In genomic region chr5:180673371-180674252, GRCh38 we compare ENCODE assay signal across 14 cellular contexts. TPM values are rescaled to one million over a fixed set of nuclear protein-coding genes. Genes with fewer than 3 reads are reported as not detected.
A peak's percentile ranks its signal among the peaks of the same experiment; 100 is the strongest.
DNase-seq lines count a peak whose midpoint lies in the region; ATAC-seq, FAIRE-seq and TF ChIP-seq lines count a peak whose summit lies in the region.
"Had no signal": no experiment of that assay in that cellular context is flagged by ENCODE, and none has a peak within 500 bp of the region (broad histone marks: within the 10 kb centered on the region; RNA-seq: fewer than 3 reads in every experiment).

No MANE protein-coding gene starts in this region.

- H3K36me3 ChIP-seq in SK-N-SH (replicated peaks in 1 of 2; ENCODE audit: control insufficient read depth in 1 of 2, insufficient read depth in 2 of 2, low read length in 1 of 2) (no peaks in the 10 kb centered on the region), kidney (ENCODE audit: control insufficient read depth in 1 of 2, insufficient read depth in 2 of 2, low read length in 2 of 2) (no peaks in the 10 kb centered on the region), Peyer's patch (no peaks in the 10 kb centered on the region)
- H3K36me3 ChIP-seq: adrenal gland had no signal

- no peak for TF ChIP-seq RAD21 in SK-N-SH (IDR thresholded peaks at IDR 0.05; ENCODE audit: low read length)

- H3K4me3 ChIP-seq in SK-N-SH (ENCODE audit: low read depth in 2 of 2, low read length in 1 of 2) = no peak overlapping the region
- H3K4me3 ChIP-seq in kidney (ENCODE audit: low read length in 2 of 2) = no peak overlapping the region
- H3K4me3 ChIP-seq in Peyer's patch = peak overlapping the region in 1 of 4 donors; percentile 12
- H3K4me3 ChIP-seq: A549, adrenal gland had no signal

- H3K9me3 ChIP-seq in SK-N-SH = no peaks in the 10 kb centered on the region
- no peaks in the 10 kb centered on the region for H3K9me3 ChIP-seq in kidney (ENCODE audit: control insufficient read depth in 1 of 2, low read length in 2 of 2)
- H3K9me3 ChIP-seq in Peyer's patch = no peaks in the 10 kb centered on the region
- H3K9me3 ChIP-seq: A549, adrenal gland had no signal

- DNase-seq in SK-N-SH (peak; percentile 24), astrocyte of the hippocampus (ENCODE audit: low read depth, low spot score) (peak; percentile 10), kidney (peak; percentile 64), NCI-H1048 (lab: John Stamatoyannopoulos, UW) (no peak), Peyer's patch (no peak)
- no peak for DNase-seq in stimulated activated naive CD8-positive, alpha-beta T cell treated with anti-CD3 and anti-CD28 coated beads, Interleukin-15, Interleukin-2, amounts not matched to agents 100 U/mL and 50 U/mL, for 24 hours
- DNase-seq: activated CD4-positive, alpha-beta T cell treated with anti-CD3 and anti-CD28 coated beads, Interleukin-2, amount 50 U/mL, for 1 hour; adrenal gland; DMS79; NCI-H1417 treated with DMSO at 0.1 percent for 48 hours had no signal

- H3K9me2 ChIP-seq in SK-N-SH = no peaks in the 10 kb centered on the region

- no peak for ATAC-seq in SK-N-SH treated with all-trans-retinoic acid at 6 μM for 48 hours
- ATAC-seq in stimulated activated naive CD8-positive, alpha-beta T cell treated with anti-CD3 and anti-CD28 coated beads, Interleukin-15, Interleukin-2, amounts not matched to agents 100 U/mL and 50 U/mL, for 24 hours = peak; percentile 37
- ATAC-seq in HG02678 (IDR thresholded peaks at IDR 0.05; ENCODE audit: unreplicated experiment) = no peak
- ATAC-seq: A549; stimulated activated memory B cell treated with anti-CD40 and anti-IgM and Interleukin-4, amounts not matched to agents 10 μg/mL and 1 μg/mL and 100 μg/mL, for 72 hours had no signal

- H3K27ac ChIP-seq in SK-N-SH (ENCODE audit: low read depth in 2 of 2, low read length in 1 of 2) (no peak overlapping the region), kidney (ENCODE audit: low read depth in 2 of 2, low read length in 2 of 2) (no peak overlapping the region), Peyer's patch (no peak overlapping the region)
- H3K27ac ChIP-seq: A549, adrenal gland had no signal

- H3K4me1 ChIP-seq in SK-N-SH (ENCODE audit: control insufficient read depth in 1 of 2, insufficient read depth in 2 of 2, low read depth in 1 of 2, low read length in 1 of 2) = no peaks in the 10 kb centered on the region; a peak in 1 of 4 replicates
- no peaks in the 10 kb centered on the region for H3K4me1 ChIP-seq in kidney (ENCODE audit: control insufficient read depth in 1 of 2, insufficient read depth in 1 of 2, low read depth in 1 of 2, low read length in 2 of 2)
- H3K4me1 ChIP-seq in Peyer's patch = no peaks in the 10 kb centered on the region
- H3K4me1 ChIP-seq: A549, adrenal gland had no signal

- no peak for TF ChIP-seq EP300 in SK-N-SH (IDR thresholded peaks at IDR 0.05; ENCODE audit: borderline replicate concordance in 1 of 2, low read depth in 1 of 2, low read length in 1 of 2)

- no peak overlapping the region for H3K4me2 ChIP-seq in SK-N-SH
- H3K4me2 ChIP-seq: A549 had no signal

- no peak for FAIRE-seq in kidney (lab: Jason Lieb, UNC)
- FAIRE-seq: A549 had no signal

- CTCF ChIA-PET in SK-N-SH (lab: Yijun Ruan, JAX) = interaction anchor here (1.2 kb wide), 1 partner anchor 54 kb away, joined by 3 read pairs; no protein-coding TSS in a partner anchor

- H2AFZ ChIP-seq in SK-N-SH (ENCODE audit: low read depth) = no peak overlapping the region

- H3K9ac ChIP-seq in SK-N-SH (no peak overlapping the region), kidney (ENCODE audit: low read length in 2 of 2) (no peak overlapping the region)

- no peaks in the 10 kb centered on the region for H3F3A ChIP-seq in SK-N-SH (replicated peaks; ENCODE audit: insufficient read depth)

- TF ChIP-seq POLR2A in Peyer's patch (IDR thresholded peaks at IDR 0.05) = no peak

- no peaks in the 10 kb centered on the region for H4K20me1 ChIP-seq in SK-N-SH (ENCODE audit: insufficient read depth)

- POLR2A ChIA-PET in SK-N-SH (lab: Yijun Ruan, JAX) = no interaction called here

- WGBS in SK-N-SH (ENCODE audit: low lambda C conversion rate) = 16% methylated on average over 20 of the region's 77 CpGs

- H3K27me3 ChIP-seq in SK-N-SH (ENCODE audit: insufficient read depth) (peaks cover 19% of the 10 kb centered on the region), Peyer's patch (peaks cover 0 to 7% of the 10 kb centered on the region in 2 donors)

- no peaks in the 10 kb centered on the region for H3K79me2 ChIP-seq in SK-N-SH (ENCODE audit: insufficient read depth)

- intact Hi-C loops in kidney (cut with DNase I) = no loop called here

- TF ChIP-seq CTCF in SK-N-SH (IDR thresholded peaks at IDR 0.05) (no peak), kidney (IDR thresholded peaks at IDR 0.05; ENCODE audit: borderline replicate concordance, extremely low read depth, insufficient read depth) (no peak), Peyer's patch (IDR thresholded peaks at IDR 0.05) (no peak)

TF ChIP-seq in SK-N-SH, 30 proteins besides CTCF, POLR2A, EP300 and RAD21 (continues in another document):
- no peak for TF ChIP-seq ELF1 (IDR thresholded peaks at IDR 0.05)
- TF ChIP-seq ZBTB33 (IDR thresholded peaks at IDR 0.05; ENCODE audit: borderline replicate concordance, low read depth) = no peak
- no peak for TF ChIP-seq NFIC (IDR thresholded peaks at IDR 0.05; ENCODE audit: borderline replicate concordance)
- TF ChIP-seq RCOR1 (IDR thresholded peaks at IDR 0.05; ENCODE audit: low read length) = no peak
- TF ChIP-seq CHD2 (IDR thresholded peaks at IDR 0.05; ENCODE audit: low read length, partially characterized antibody) = no peak
- TF ChIP-seq TAF1 (IDR thresholded peaks at IDR 0.05; ENCODE audit: borderline replicate concordance, low read depth, low read length) = no peak
- no peak for TF ChIP-seq RFX5 (IDR thresholded peaks at IDR 0.05; ENCODE audit: low read length)
- TF ChIP-seq POLR2AphosphoS5 (IDR thresholded peaks at IDR 0.05; ENCODE audit: low read depth, low read length) = no peak
- no peak for TF ChIP-seq YY1 (IDR thresholded peaks at IDR 0.05; ENCODE audit: low read depth)
- no peak for TF ChIP-seq TCF12 (IDR thresholded peaks at IDR 0.05)

TF ChIP-seq in SK-N-SH treated with all-trans-retinoic acid at 6 μM for 48 hours, 23 proteins besides CTCF, POLR2A, EP300 and RAD21:
- TF ChIP-seq ISL1 (CRISPR knock-in tag; IDR thresholded peaks at IDR 0.05) (no peak), ZNF8 (CRISPR knock-in tag; IDR thresholded peaks at IDR 0.05) (no peak), POU6F1 (CRISPR knock-in tag; IDR thresholded peaks at IDR 0.05; ENCODE audit: borderline replicate concordance, low read depth) (no peak), PATZ1 (CRISPR knock-in tag; IDR thresholded peaks at IDR 0.05; ENCODE audit: borderline replicate concordance) (no peak), TOX (CRISPR knock-in tag; IDR thresholded peaks at IDR 0.05; ENCODE audit: borderline replicate concordance) (no peak), GLIS3 (CRISPR knock-in tag; IDR thresholded peaks at IDR 0.05) (no peak), ARNTL (CRISPR knock-in tag; IDR thresholded peaks at IDR 0.05; ENCODE audit: borderline replicate concordance, low read depth) (no peak)
- TF ChIP-seq, protein P1, sequence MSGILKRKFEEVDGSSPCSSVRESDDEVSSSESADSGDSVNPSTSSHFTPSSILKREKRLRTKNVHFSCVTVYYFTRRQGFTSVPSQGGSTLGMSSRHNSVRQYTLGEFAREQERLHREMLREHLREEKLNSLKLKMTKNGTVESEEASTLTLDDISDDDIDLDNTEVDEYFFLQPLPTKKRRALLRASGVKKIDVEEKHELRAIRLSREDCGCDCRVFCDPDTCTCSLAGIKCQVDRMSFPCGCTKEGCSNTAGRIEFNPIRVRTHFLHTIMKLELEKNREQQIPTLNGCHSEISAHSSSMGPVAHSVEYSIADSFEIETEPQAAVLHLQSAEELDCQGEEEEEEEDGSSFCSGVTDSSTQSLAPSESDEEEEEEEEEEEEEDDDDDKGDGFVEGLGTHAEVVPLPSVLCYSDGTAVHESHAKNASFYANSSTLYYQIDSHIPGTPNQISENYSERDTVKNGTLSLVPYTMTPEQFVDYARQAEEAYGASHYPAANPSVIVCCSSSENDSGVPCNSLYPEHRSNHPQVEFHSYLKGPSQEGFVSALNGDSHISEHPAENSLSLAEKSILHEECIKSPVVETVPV (CRISPR knock-in tag; IDR thresholded peaks at IDR 0.05) = no peak

RNA-seq across cellular contexts. Expression of gene FLT4, which starts 24.2 kb away (rescaled TPM):
- polyA plus RNA-seq in SK-N-SH (2012; rRNA removed) (0.02 and 0.05 TPM in 2 replicates), kidney (ENCODE audit: insufficient read depth, low read depth, low replicate concordance) (6.9 TPM)
- polyA plus RNA-seq in SK-N-SH (2012; cell fraction: cytosol; rRNA removed) = 0.03 and 0.26 TPM in 2 replicates
- polyA plus RNA-seq in SK-N-SH (2012; cell fraction: nucleus; rRNA removed) = 0.05 and 0.35 TPM in 2 replicates
- total RNA-seq in kidney (29.4 TPM), Peyer's patch (10 to 100 TPM in 1 of 4 donors, 1 to 10 TPM in 3; 3.9 to 17.3 (median 6.1) TPM)

Comparison
In these comparisons a context has a peak if more than half of its experiments do, and no peak if none do; other contexts are left out.
1. DNase-seq: peak in SK-N-SH (single experiment), astrocyte of the hippocampus (single experiment) and kidney (single experiment); none in stimulated activated naive CD8-positive, alpha-beta T cell treated with anti-CD3 and anti-CD28 coated beads, Interleukin-15, Interleukin-2, amounts not matched to agents 100 U/mL and 50 U/mL, for 24 hours (single experiment), NCI-H1048 (single experiment) and Peyer's patch (0 of 3).